20 cellular contexts compared by ENCODE assay signal in the genomic region with DNA sequence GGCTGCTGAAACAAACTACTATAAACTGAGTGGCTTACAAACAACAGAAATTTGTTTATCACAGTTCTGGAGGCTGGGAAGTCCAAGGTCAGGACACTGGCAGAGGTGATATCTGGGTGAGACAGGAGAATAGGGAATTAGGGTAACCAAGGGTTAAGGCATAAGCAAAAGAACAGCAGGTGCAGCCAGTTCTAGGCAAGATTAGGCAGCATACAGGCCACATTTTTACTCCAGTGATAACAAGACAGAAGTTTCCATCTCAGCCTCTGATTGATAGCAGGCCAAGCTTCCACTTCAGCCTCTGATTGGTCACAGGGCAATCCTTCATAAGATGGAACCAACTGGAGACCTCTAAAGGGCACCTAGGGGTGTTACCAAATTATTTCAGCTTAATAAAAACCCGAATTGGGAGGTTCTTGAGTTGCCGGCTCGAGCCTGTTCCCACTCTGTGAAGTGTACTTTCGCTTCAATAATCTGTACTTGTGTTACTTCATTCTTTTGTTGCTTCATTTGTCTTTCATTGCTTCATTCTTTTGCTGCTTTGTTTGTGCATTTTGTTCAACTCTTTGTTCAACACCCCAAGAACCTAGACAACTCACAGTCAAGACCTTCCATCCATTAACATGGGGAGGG.
DNase-seq lines count a peak whose midpoint lies in the region; ATAC-seq and TF ChIP-seq lines count a peak whose summit lies in the region.
"Had no signal": no experiment of that assay in that cellular context is flagged by ENCODE, and none has a peak within 500 bp of the region (broad histone marks: within the 10 kb centered on the region; RNA-seq: fewer than 3 reads in every experiment).

No MANE protein-coding gene starts in this region.

- H3K14ac ChIP-seq in neuronal stem cell (ENCODE audit: low read length) = no peak overlapping the region

- H2AFZ ChIP-seq in neuronal stem cell (ENCODE audit: low read length) = peak overlapping the region; percentile 20

- H3K27me3 ChIP-seq in neuronal stem cell (ENCODE audit: control insufficient read depth in 3 of 3, insufficient read depth in 3 of 3, low read depth in 1 of 3, low read length in 3 of 3) = no peaks in the 10 kb centered on the region
- H3K27me3 ChIP-seq in CD4-positive, alpha-beta T cell (ENCODE audit: control insufficient read depth, insufficient read depth, low read length) = no peaks in the 10 kb centered on the region
- H3K27me3 ChIP-seq: Peyer's patch had no signal

- no peaks in the 10 kb centered on the region for H3K4me1 ChIP-seq in neuronal stem cell (ENCODE audit: control insufficient read depth in 2 of 2, insufficient read depth in 1 of 2, low read depth in 1 of 2, low read length in 2 of 2)
- H3K4me1 ChIP-seq: Peyer's patch had no signal

- no CpG with 5 or more reads among the region's 4 CpGs for WGBS in neuronal stem cell (ENCODE audit: extremely low coverage in 2 of 2, insufficient read length in 2 of 2, insufficient replicate concordance in 1 of 2), 2 donors

- peak; percentile 4 for DNase-seq in activated CD4-positive, alpha-beta memory T cell treated with anti-CD3 and anti-CD28 coated beads for 36 hours
- DNase-seq in activated CD4-positive, alpha-beta memory T cell treated with anti-CD3 and anti-CD28 coated beads, Interleukin-2, amount 10 ng/mL, durations not matched to agents 7 days and 5 days = no peak
- no peak for DNase-seq in HEK293T (ENCODE audit: extremely low spot score)
- DNase-seq in SIG-M5 (lab: John Stamatoyannopoulos, UW) = peak; percentile 78
- no peak for DNase-seq in neuronal stem cell (ENCODE audit: low spot score)
- DNase-seq in CD4-positive, alpha-beta T cell = no peak
- DNase-seq: amygdala; cortex of kidney; DMS 273 treated with DMSO at 0.1 percent for 48 hours; mucosa of descending colon; NCI-H69; nucleus accumbens; stimulated activated CD4-positive, alpha-beta T cell treated with anti-CD3 and anti-CD28 coated beads, Interleukin-4, amount 100 ng/mL, for 4 hours; substantia nigra; T1000 had no signal

- H3K9me3 ChIP-seq in neuronal stem cell (replicated peaks in 1 of 2; ENCODE audit: control insufficient read depth in 2 of 2, insufficient read depth in 1 of 2, low read depth in 1 of 2, low read length in 2 of 2) = peaks cover 0 to 4% of the 10 kb centered on the region in 2 donors
- no peaks in the 10 kb centered on the region for H3K9me3 ChIP-seq in CD4-positive, alpha-beta T cell (ENCODE audit: control insufficient read depth, low read length)
- H3K9me3 ChIP-seq: mucosa of descending colon, Peyer's patch had no signal

- H3K23ac ChIP-seq in neuronal stem cell (ENCODE audit: low read depth, low read length, poor library complexity) = no peak overlapping the region

- CTCF ChIA-PET in activated CD4-positive, alpha-beta memory T cell treated with anti-CD3 and anti-CD28 coated beads for 36 hours (lab: Charles Lee) = interaction anchor here (1.0 kb wide), 1 partner anchor 12 kb away, joined by 3 read pairs; no protein-coding TSS in a partner anchor
- CTCF ChIA-PET in activated CD4-positive, alpha-beta memory T cell treated with anti-CD3 and anti-CD28 coated beads, Interleukin-2, amount 10 ng/mL, durations not matched to agents 7 days and 5 days (lab: Charles Lee) = interaction anchor here (1.2 kb wide), 1 partner anchor 35 kb away, joined by 3 read pairs; no protein-coding TSS in a partner anchor
- CTCF ChIA-PET in HEK293T (lab: Yijun Ruan, JAX) = no interaction called here
- CTCF ChIA-PET in CD4-positive, alpha-beta T cell (lab: Charles Lee) = interaction anchor here (1.0 kb wide), 1 partner anchor 12 kb away, joined by 3 read pairs; no protein-coding TSS in a partner anchor

- H2BK120ac ChIP-seq in neuronal stem cell (ENCODE audit: low read depth, low read length) = no peak overlapping the region

- no peaks in the 10 kb centered on the region for H3K79me1 ChIP-seq in neuronal stem cell (ENCODE audit: low read depth, low read length)

- H4K91ac ChIP-seq in neuronal stem cell (ENCODE audit: low read depth, low read length, poor library complexity) = no peak overlapping the region

- H3K27me3 Mint-ChIP-seq in activated CD4-positive, alpha-beta memory T cell treated with anti-CD3 and anti-CD28 coated beads for 36 hours = no peaks in the 10 kb centered on the region
- H3K27me3 Mint-ChIP-seq in activated CD4-positive, alpha-beta memory T cell treated with anti-CD3 and anti-CD28 coated beads, Interleukin-2, amount 10 ng/mL, durations not matched to agents 7 days and 5 days = no peaks in the 10 kb centered on the region
- H3K27me3 Mint-ChIP-seq in CD4-positive, alpha-beta T cell = no peaks in the 10 kb centered on the region

- H3K4me2 ChIP-seq in neuronal stem cell (ENCODE audit: insufficient read depth, low read length, poor library complexity, severe bottlenecking) = no peak overlapping the region

- no peak overlapping the region for H3K4me3 Mint-ChIP-seq in activated CD4-positive, alpha-beta memory T cell treated with anti-CD3 and anti-CD28 coated beads for 36 hours
- H3K4me3 Mint-ChIP-seq in activated CD4-positive, alpha-beta memory T cell treated with anti-CD3 and anti-CD28 coated beads, Interleukin-2, amount 10 ng/mL, durations not matched to agents 7 days and 5 days = no peak overlapping the region
- no peak overlapping the region for H3K4me3 Mint-ChIP-seq in CD4-positive, alpha-beta T cell

- H2BK5ac ChIP-seq in neuronal stem cell (ENCODE audit: low read length) = no peak overlapping the region

- no peak overlapping the region for H3K27ac Mint-ChIP-seq in activated CD4-positive, alpha-beta memory T cell treated with anti-CD3 and anti-CD28 coated beads for 36 hours
- no peak overlapping the region for H3K27ac Mint-ChIP-seq in activated CD4-positive, alpha-beta memory T cell treated with anti-CD3 and anti-CD28 coated beads, Interleukin-2, amount 10 ng/mL, durations not matched to agents 7 days and 5 days
- H3K27ac Mint-ChIP-seq in CD4-positive, alpha-beta T cell = no peak overlapping the region

- TF ChIP-seq CTCF in CD4-positive, alpha-beta T cell (IDR thresholded peaks at IDR 0.05) = no peak

- H3K18ac ChIP-seq in neuronal stem cell (ENCODE audit: low read length) = no peak overlapping the region

- H2BK12ac ChIP-seq in neuronal stem cell (ENCODE audit: low read length) = no peak overlapping the region

- no peak overlapping the region for H2AK5ac ChIP-seq in neuronal stem cell (ENCODE audit: low read depth, low read length)

- intact Hi-C loops in activated CD4-positive, alpha-beta memory T cell treated with anti-CD3 and anti-CD28 coated beads for 36 hours (cut with micrococcal nuclease) = no loop called here
- intact Hi-C loops in CD4-positive, alpha-beta T cell (cut with DNase I, micrococcal nuclease) = no loop called here

- no peak overlapping the region for H4K8ac ChIP-seq in neuronal stem cell (ENCODE audit: low read depth, low read length)

- H3K27ac ChIP-seq in neuronal stem cell (replicated peaks; ENCODE audit: low read length) = no peak overlapping the region
- no peak overlapping the region for H3K27ac ChIP-seq in CD4-positive, alpha-beta T cell (ENCODE audit: low read depth, low read length)
- H3K27ac ChIP-seq: C4-2B, SK-N-MC had no signal

- no peaks in the 10 kb centered on the region for H3K36me3 ChIP-seq in neuronal stem cell (replicated peaks in 1 of 2; ENCODE audit: control insufficient read depth in 2 of 2, insufficient read depth in 2 of 2, low read length in 2 of 2)
- H3K36me3 ChIP-seq: Peyer's patch had no signal

- no peak overlapping the region for H2BK15ac ChIP-seq in neuronal stem cell (ENCODE audit: low read length)

- no peaks in the 10 kb centered on the region for H3K9me3 Mint-ChIP-seq in activated CD4-positive, alpha-beta memory T cell treated with anti-CD3 and anti-CD28 coated beads for 36 hours
- peaks cover 7% of the 10 kb centered on the region for H3K9me3 Mint-ChIP-seq in activated CD4-positive, alpha-beta memory T cell treated with anti-CD3 and anti-CD28 coated beads, Interleukin-2, amount 10 ng/mL, durations not matched to agents 7 days and 5 days
- H3K9me3 Mint-ChIP-seq in CD4-positive, alpha-beta T cell = no peaks in the 10 kb centered on the region

- H3K4me1 Mint-ChIP-seq in activated CD4-positive, alpha-beta memory T cell treated with anti-CD3 and anti-CD28 coated beads for 36 hours (ENCODE audit: low read depth) = peaks cover 22% of the 10 kb centered on the region
- H3K4me1 Mint-ChIP-seq in activated CD4-positive, alpha-beta memory T cell treated with anti-CD3 and anti-CD28 coated beads, Interleukin-2, amount 10 ng/mL, durations not matched to agents 7 days and 5 days = peaks cover 11% of the 10 kb centered on the region
- H3K4me1 Mint-ChIP-seq in CD4-positive, alpha-beta T cell (ENCODE audit: low read depth) = peaks cover 7% of the 10 kb centered on the region

- H3K9ac ChIP-seq in neuronal stem cell (ENCODE audit: low read depth, low read length, poor library complexity) = no peak overlapping the region

- no peak for ATAC-seq in CD4-positive, alpha-beta T cell (ENCODE audit: poor library complexity)
- ATAC-seq in HG02840 (IDR thresholded peaks at IDR 0.05; ENCODE audit: low FRiP score, unreplicated experiment) (no peak), GM21360 (IDR thresholded peaks at IDR 0.05; ENCODE audit: unreplicated experiment) (no peak)

- H3K4ac ChIP-seq in neuronal stem cell (ENCODE audit: low read length) = no peak overlapping the region

- H3K4me3 ChIP-seq in neuronal stem cell (ENCODE audit: low read length in 2 of 2) = no peak overlapping the region
- H3K4me3 ChIP-seq: mucosa of descending colon, Peyer's patch, SK-N-MC had no signal

- H3K36me3 Mint-ChIP-seq in activated CD4-positive, alpha-beta memory T cell treated with anti-CD3 and anti-CD28 coated beads for 36 hours = peaks cover 2% of the 10 kb centered on the region
- H3K36me3 Mint-ChIP-seq in activated CD4-positive, alpha-beta memory T cell treated with anti-CD3 and anti-CD28 coated beads, Interleukin-2, amount 10 ng/mL, durations not matched to agents 7 days and 5 days (ENCODE audit: low read depth) = peaks cover 3% of the 10 kb centered on the region
- H3K36me3 Mint-ChIP-seq in CD4-positive, alpha-beta T cell (ENCODE audit: low read depth) = no peaks in the 10 kb centered on the region

- POLR2A ChIA-PET in activated CD4-positive, alpha-beta memory T cell treated with anti-CD3 and anti-CD28 coated beads for 36 hours (lab: Charles Lee) = no interaction called here
- POLR2A ChIA-PET in activated CD4-positive, alpha-beta memory T cell treated with anti-CD3 and anti-CD28 coated beads, Interleukin-2, amount 10 ng/mL, durations not matched to agents 7 days and 5 days (lab: Charles Lee) = no interaction called here
- POLR2A ChIA-PET in HEK293T (lab: Yijun Ruan, JAX) = interaction anchor here (0.7 kb wide), 1 partner anchor 34 kb away, joined by 3 read pairs; no protein-coding TSS in a partner anchor
- POLR2A ChIA-PET in CD4-positive, alpha-beta T cell (lab: Charles Lee) = interaction anchor here (1.5 kb wide), 1 partner anchor 332 kb away, joined by 3 read pairs; no protein-coding TSS in a partner anchor

TF ChIP-seq in HEK293T, 16 proteins besides CTCF, POLR2A, EP300 and RAD21 (continues in another document):
- TF ChIP-seq LEF1 (IDR thresholded peaks at IDR 0.05; ENCODE audit: borderline replicate concordance) (no peak), NFRKB (IDR thresholded peaks at IDR 0.05) (no peak), ARNT (IDR thresholded peaks at IDR 0.05) (no peak), CTBP1 (IDR thresholded peaks at IDR 0.05; ENCODE audit: borderline replicate concordance) (no peak), BHLHE40 (IDR thresholded peaks at IDR 0.05; ENCODE audit: borderline replicate concordance) (no peak), TARDBP (IDR thresholded peaks at IDR 0.05) (no peak)

Comparison
In these comparisons a context has a peak if more than half of its experiments do, and no peak if none do; other contexts are left out.
1. DNase-seq: peak in activated CD4-positive, alpha-beta memory T cell treated with anti-CD3 and anti-CD28 coated beads for 36 hours (single experiment) and SIG-M5 (single experiment); none in activated CD4-positive, alpha-beta memory T cell treated with anti-CD3 and anti-CD28 coated beads, Interleukin-2, amount 10 ng/mL, durations not matched to agents 7 days and 5 days (single experiment), HEK293T (single experiment), neuronal stem cell (single experiment) and CD4-positive, alpha-beta T cell (0 of 10).
2. POLR2A ChIA-PET loops: an anchor here in HEK293T (0.7 kb wide) and CD4-positive, alpha-beta T cell (1.5 kb wide); none called in activated CD4-positive, alpha-beta memory T cell treated with anti-CD3 and anti-CD28 coated beads for 36 hours and activated CD4-positive, alpha-beta memory T cell treated with anti-CD3 and anti-CD28 coated beads, Interleukin-2, amount 10 ng/mL, durations not matched to agents 7 days and 5 days.